ENCODE assay signal across 8 cellular contexts in genomic region chr2:69830906-69831241, GRCh38. TPM values are rescaled to one million over a fixed set of nuclear protein-coding genes. Genes with fewer than 3 reads are reported as not detected.
DNase-seq lines count a peak whose midpoint lies in the region; ATAC-seq, FAIRE-seq and TF ChIP-seq lines count a peak whose summit lies in the region.
"Not testable (repeated sequence)": the region's sequence is repeated elsewhere in the genome, so short reads cannot be mapped to it uniquely, and the experiment has no call there.

No MANE protein-coding gene starts in this region.

- H3K4me3 Mint-ChIP-seq in CD8-positive, alpha-beta T cell: peak overlapping the region; percentile 96

- 93% methylated on average over 13 of the region's 13 CpGs for WGBS in thymus

- peak overlapping the region; percentile 70 for H3K4me3 ChIP-seq in CD8-positive, alpha-beta T cell (ENCODE audit: low read depth, low read length)
- H3K4me3 ChIP-seq in KMS-11 (IDR thresholded peaks at IDR 0.05; ENCODE audit: insufficient read depth, low read depth, low read length): not testable (repeated sequence)
- H3K4me3 ChIP-seq in WERI-Rb-1 (ENCODE audit: low read depth, low read length) (peak overlapping the region; percentile 72; the same call in 1 of the 2 replicates), astrocyte of the cerebellum (ENCODE audit: low read depth, low read length) (peak overlapping the region; percentile 73), keratinocyte (ENCODE audit: control insufficient read depth in 2 of 3, extremely low read depth in 1 of 3, insufficient read depth in 2 of 3, low read depth in 1 of 3, low read length in 3 of 3) (peak overlapping the region; percentile 72 to 88 (median 83)), neutrophil (ENCODE audit: low read depth in 1 of 2, low read length in 1 of 2) (peak overlapping the region; percentile 93), thymus (ENCODE audit: low read length) (peak overlapping the region; percentile 63)

- H3K9ac ChIP-seq in KMS-11; keratinocyte (ENCODE audit: control insufficient read depth, extremely low read depth, insufficient read depth, low read length): not testable (repeated sequence)

- not testable (repeated sequence) for H3K36me3 ChIP-seq in CD8-positive, alpha-beta T cell (ENCODE audit: insufficient read depth, low read length); KMS-11 (ENCODE audit: insufficient read depth); keratinocyte (ENCODE audit: control insufficient read depth in 2 of 2, extremely low read depth in 1 of 2, insufficient read depth in 2 of 2, low read length in 2 of 2); neutrophil; thymus (ENCODE audit: control insufficient read depth, insufficient read depth)
- H3K36me3 ChIP-seq in WERI-Rb-1: peaks cover 22% of the 10 kb centered on the region

- H3K4me1 Mint-ChIP-seq in CD8-positive, alpha-beta T cell (ENCODE audit: low read depth): peaks cover 68% of the 10 kb centered on the region

- H3K9me3 Mint-ChIP-seq in CD8-positive, alpha-beta T cell: not testable (repeated sequence)

- intact Hi-C loops in CD8-positive, alpha-beta T cell (cut with DNase I, micrococcal nuclease): loop anchor here in 1 of 2 experiments (2.0 kb wide), 2 partner anchors 360 to 394 kb away; partner anchors contain the start of genes C2orf42 and NFU1

- POLR2A ChIA-PET in CD8-positive, alpha-beta T cell (lab: Charles Lee): not testable (repeated sequence)

- H3K27me3 Mint-ChIP-seq in CD8-positive, alpha-beta T cell (ENCODE audit: low read depth): not testable (repeated sequence)

- DNase-seq in CD8-positive, alpha-beta T cell; WERI-Rb-1; astrocyte of the cerebellum (ENCODE audit: low read depth); epithelial cell of prostate (ENCODE audit: low read depth, low spot score); keratinocyte (ENCODE audit: low read depth, low spot score): not testable (repeated sequence)

- not testable (repeated sequence) for H2AFZ ChIP-seq in KMS-11 (ENCODE audit: low read depth); keratinocyte (ENCODE audit: control insufficient read depth, low read length)

- H3K79me2 ChIP-seq in KMS-11 (ENCODE audit: insufficient read depth, low read depth) (peaks cover 46% of the 10 kb centered on the region), keratinocyte (ENCODE audit: control insufficient read depth, insufficient read depth, low read length) (peaks cover 18% of the 10 kb centered on the region)

- H3K4me2 ChIP-seq in KMS-11 (peak overlapping the region; percentile 46), keratinocyte (ENCODE audit: control insufficient read depth, extremely low read depth, insufficient read depth, low read depth, low read length) (peak overlapping the region; percentile 84)

- H3K9me1 ChIP-seq in keratinocyte (ENCODE audit: control insufficient read depth, extremely low read depth, insufficient read depth, low read length): not testable (repeated sequence)

- FAIRE-seq in keratinocyte (lab: Jason Lieb, UNC): not testable (repeated sequence)

- CTCF ChIA-PET in CD8-positive, alpha-beta T cell (lab: Charles Lee): interaction anchor here (1.2 kb wide), 1 partner anchor 106 kb away, joined by 4 read pairs; no protein-coding TSS in a partner anchor

- peaks cover 25% of the 10 kb centered on the region for H3K36me3 Mint-ChIP-seq in CD8-positive, alpha-beta T cell

- not testable (repeated sequence) for H3K27me3 ChIP-seq in CD8-positive, alpha-beta T cell (ENCODE audit: insufficient read depth, low read length); KMS-11 (ENCODE audit: insufficient read depth, low read depth); WERI-Rb-1 (ENCODE audit: insufficient read depth, low read depth, severe bottlenecking); keratinocyte (ENCODE audit: control insufficient read depth, extremely low read depth, insufficient read depth, low read length); neutrophil; thymus (ENCODE audit: control insufficient read depth, insufficient read depth)

- H3K27ac ChIP-seq in CD8-positive, alpha-beta T cell (ENCODE audit: low read depth, low read length); KMS-11; WERI-Rb-1; keratinocyte (ENCODE audit: control insufficient read depth, insufficient read depth, low read length); thymus (ENCODE audit: low read depth): not testable (repeated sequence)
- peak overlapping the region; percentile 82 for H3K27ac ChIP-seq in epithelial cell of prostate
- peak overlapping the region; percentile 93 for H3K27ac ChIP-seq in neutrophil

- H3K27ac Mint-ChIP-seq in CD8-positive, alpha-beta T cell: not testable (repeated sequence)

- not testable (repeated sequence) for H4K20me1 ChIP-seq in KMS-11 (ENCODE audit: insufficient read depth); keratinocyte (ENCODE audit: control insufficient read depth, extremely low read depth, insufficient read depth, low read length)

- not testable (repeated sequence) for ATAC-seq in CD8-positive, alpha-beta T cell

- H3K4me1 ChIP-seq in CD8-positive, alpha-beta T cell (ENCODE audit: insufficient read depth, low read length): peaks cover 41% of the 10 kb centered on the region
- H3K4me1 ChIP-seq in KMS-11 (ENCODE audit: low read depth, poor library complexity, severe bottlenecking) (peaks cover 32% of the 10 kb centered on the region), keratinocyte (ENCODE audit: control insufficient read depth, extremely low read depth, insufficient read depth, low read length) (peaks cover 15% of the 10 kb centered on the region), neutrophil (ENCODE audit: control insufficient read depth in 1 of 2, insufficient read depth in 1 of 2, low read depth in 1 of 2, low read length in 1 of 2) (peaks cover 38 to 41% of the 10 kb centered on the region in 2 experiments), thymus (ENCODE audit: control insufficient read depth, insufficient read depth, low read length) (peaks cover 17% of the 10 kb centered on the region)

- TF ChIP-seq CTCF in CD8-positive, alpha-beta T cell (IDR thresholded peaks at IDR 0.05); KMS-11 (conservative IDR thresholded peaks at IDR 0.05; ENCODE audit: low read depth, low read length); WERI-Rb-1 (IDR thresholded peaks at IDR 0.05; ENCODE audit: low read depth, low read length); astrocyte of the cerebellum (IDR thresholded peaks at IDR 0.05; ENCODE audit: low read depth, low read length, missing control alignments); keratinocyte (optimal IDR thresholded peaks at IDR 0.05 in 1 of 3, IDR thresholded peaks at IDR 0.05 in 1 of 3, conservative IDR thresholded peaks at IDR 0.05 in 1 of 3; ENCODE audit: extremely low read depth in 1 of 3, insufficient read depth in 2 of 3, low read length in 3 of 3); neutrophil (IDR thresholded peaks at IDR 0.05): not testable (repeated sequence)

- H3K9me3 ChIP-seq in CD8-positive, alpha-beta T cell (ENCODE audit: low read length); WERI-Rb-1 (ENCODE audit: severe bottlenecking); keratinocyte (ENCODE audit: control insufficient read depth, low read depth, low read length); neutrophil; thymus (ENCODE audit: control insufficient read depth): not testable (repeated sequence)

- in situ Hi-C loops in astrocyte of the cerebellum (cut with HindIII; ENCODE audit: low sequenced_read_pairs): not testable (repeated sequence)

- dilution Hi-C loops in keratinocyte (cut with MboI; ENCODE audit: extremely low pct_ligation_motif_present, low sequenced_read_pairs): not testable (repeated sequence)

RNA-seq across cellular contexts. Expression of gene GMCL1, which starts 1.4 kb away (rescaled TPM):
- total RNA-seq in CD8-positive, alpha-beta T cell: 10 to 100 TPM; 37.1 to 41.4 TPM
- polyA plus RNA-seq in keratinocyte (3.9 to 7.5 TPM (median 4.1 TPM) in 3 replicates), thymus (19.8 TPM)
- polyA plus RNA-seq in keratinocyte (2011; ENCODE audit: low read depth): 5.0 TPM
- 4.4 and 6.4 TPM in 2 replicates for polyA plus RNA-seq in keratinocyte (2011; cell fraction: cytosol; rRNA removed)
- polyA plus RNA-seq in keratinocyte (2011; cell fraction: nucleus; rRNA removed): 3.8 and 6.0 TPM in 2 replicates
- 4.7 and 4.9 TPM in 2 replicates for polyA plus RNA-seq in keratinocyte (2012; ENCODE audit: low replicate concordance)
- polyA minus RNA-seq in keratinocyte: 1.9 to 6.5 TPM (median 2.4 TPM) in 3 replicates
- polyA minus RNA-seq in keratinocyte (2011; cell fraction: cytosol; rRNA and poly(A)+ RNA removed): 2.9 TPM
- 1.4 and 5.6 TPM in 2 replicates for polyA minus RNA-seq in keratinocyte (2011; cell fraction: nucleus; rRNA and poly(A)+ RNA removed)
